ENCODE assay signal across 29 cellular contexts in the genomic region with DNA sequence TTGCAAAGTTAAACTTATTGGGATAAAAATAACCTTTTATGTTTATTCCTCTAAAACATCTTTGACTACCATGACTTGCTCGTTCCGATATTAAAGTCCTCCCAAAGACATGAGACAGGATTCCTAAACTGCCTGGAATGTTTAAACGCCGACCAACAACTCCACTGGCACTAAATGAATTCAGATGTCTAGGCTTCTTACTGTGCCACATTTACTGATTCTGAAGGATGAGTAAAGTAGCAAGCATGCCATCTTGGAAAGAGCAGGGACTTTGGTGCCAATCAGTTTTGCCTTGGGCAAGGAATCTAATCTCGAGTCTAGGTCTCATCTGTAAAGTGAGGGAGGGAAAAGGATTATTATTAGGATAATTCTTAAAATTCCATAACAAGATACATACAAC. TPM values are rescaled to one million over a fixed set of nuclear protein-coding genes. Genes with fewer than 3 reads are reported as not detected.
A peak's percentile ranks its signal among the peaks of the same experiment; 100 is the strongest.
DNase-seq lines count a peak whose midpoint lies in the region; ATAC-seq, FAIRE-seq and TF ChIP-seq lines count a peak whose summit lies in the region.
"Had no signal": no experiment of that assay in that cellular context is flagged by ENCODE, and none has a peak within 500 bp of the region (broad histone marks: within the 10 kb centered on the region; RNA-seq: fewer than 3 reads in every experiment).

No MANE protein-coding gene starts in this region.

- TF ChIP-seq CTCF in AG10803 (conservative IDR thresholded peaks at IDR 0.05; ENCODE audit: low read length) (no peak), astrocyte (IDR thresholded peaks at IDR 0.05; ENCODE audit: insufficient read depth, low read depth, low read length) (no peak)

- no peak for FAIRE-seq in astrocyte (lab: Jason Lieb, UNC)
- FAIRE-seq: endothelial cell of umbilical vein, G401.6 had no signal

- H3K14ac ChIP-seq in trophoblast cell (ENCODE audit: low read length) = no peak overlapping the region

- H3K4me2 ChIP-seq in astrocyte (ENCODE audit: low read length) = no peak overlapping the region
- H3K4me2 ChIP-seq in trophoblast cell (ENCODE audit: low read length) = no peak overlapping the region

- ATAC-seq in GM21737 (IDR thresholded peaks at IDR 0.05; ENCODE audit: unreplicated experiment) (no peak), GM18870 (IDR thresholded peaks at IDR 0.05; ENCODE audit: unreplicated experiment) (no peak)
- ATAC-seq: activated naive CD8-positive, alpha-beta T cell treated with anti-CD3 and anti-CD28 coated beads, Interleukin-2, amount 50 U/mL, for 24 hours; HCT116; lower lobe of right lung; natural killer cell had no signal

- H3K27me3 Mint-ChIP-seq in astrocyte (ENCODE audit: low read depth, unreplicated experiment) = no peaks in the 10 kb centered on the region
- H3K27me3 Mint-ChIP-seq: activated naive CD8-positive, alpha-beta T cell treated with anti-CD3 and anti-CD28 coated beads, Interleukin-2, amount 50 U/mL, for 24 hours; brain had no signal

- H3K36me3 ChIP-seq in astrocyte (ENCODE audit: insufficient read depth, low read length) = no peaks in the 10 kb centered on the region
- H3K36me3 ChIP-seq in trophoblast cell (ENCODE audit: control insufficient read depth in 1 of 2, insufficient read depth in 2 of 2, low read length in 2 of 2) = no peaks in the 10 kb centered on the region
- H3K36me3 ChIP-seq: lower lobe of right lung, thyroid gland had no signal

- peaks cover 5% of the 10 kb centered on the region for H3K79me1 ChIP-seq in trophoblast cell (ENCODE audit: low read length)

- H3K79me2 ChIP-seq in astrocyte (ENCODE audit: insufficient read depth, low read length) (no peaks in the 10 kb centered on the region), trophoblast cell (ENCODE audit: control insufficient read depth, insufficient read depth, low read length, poor library complexity) (no peaks in the 10 kb centered on the region)

- WGBS in trophoblast cell (ENCODE audit: extremely low coverage, insufficient coverage, insufficient read length) = no CpG with 5 or more reads among the region's 5 CpGs

- H3K9me3 ChIP-seq in astrocyte (ENCODE audit: insufficient read depth, low read depth, low read length) (no peaks in the 10 kb centered on the region), trophoblast cell (ENCODE audit: insufficient read depth, low read depth, low read length) (peaks cover 4% of the 10 kb centered on the region)
- H3K9me3 ChIP-seq: lower lobe of right lung, stomach, thyroid gland had no signal

- H4K91ac ChIP-seq in trophoblast cell (ENCODE audit: low read depth, low read length) = no peak overlapping the region

- H2AFZ ChIP-seq in astrocyte (ENCODE audit: low read depth, low read length) (no peak overlapping the region), trophoblast cell (ENCODE audit: insufficient read depth, low read length, poor library complexity) (no peak overlapping the region)

- H3K9ac ChIP-seq in astrocyte (ENCODE audit: low read length) (no peak overlapping the region), trophoblast cell (ENCODE audit: low read length) (no peak overlapping the region)

- H3K9me3 Mint-ChIP-seq in astrocyte (ENCODE audit: unreplicated experiment) = peaks cover 7% of the 10 kb centered on the region
- H3K9me3 Mint-ChIP-seq: activated naive CD8-positive, alpha-beta T cell treated with anti-CD3 and anti-CD28 coated beads, Interleukin-2, amount 50 U/mL, for 24 hours; natural killer cell had no signal

- no peak overlapping the region for H3K4me3 Mint-ChIP-seq in astrocyte (ENCODE audit: unreplicated experiment)
- H3K4me3 Mint-ChIP-seq: activated naive CD8-positive, alpha-beta T cell treated with anti-CD3 and anti-CD28 coated beads, Interleukin-2, amount 50 U/mL, for 24 hours; brain; natural killer cell had no signal

- H3K4me3 ChIP-seq in AG10803 (ENCODE audit: low read length) = no peak overlapping the region
- H3K4me3 ChIP-seq in astrocyte (ENCODE audit: insufficient read depth, low read depth, low read length) = no peak overlapping the region
- no peak overlapping the region for H3K4me3 ChIP-seq in trophoblast cell (ENCODE audit: low read depth, low read length)
- H3K4me3 ChIP-seq: lower lobe of right lung, stomach, thyroid gland had no signal

- no peak overlapping the region for H3K18ac ChIP-seq in trophoblast cell (ENCODE audit: low read length)

- DNase-seq in AG10803 (ENCODE audit: low read depth) (peak; percentile 92), M059J (ENCODE audit: low read depth) (peak; percentile 97), astrocyte (ENCODE audit: low read depth) (peak; percentile 44), trophoblast cell (peak in 1 of 2 donors; percentile 57), NOMO-1 treated with DMSO at 0.1 percent for 48 hours (lab: John Stamatoyannopoulos, UW; ENCODE audit: unreplicated experiment) (no peak)
- DNase-seq: activated CD4-positive, alpha-beta T cell treated with anti-CD3 and anti-CD28 coated beads for 4 hours; activated CD8-positive, alpha-beta memory T cell treated with anti-CD3 and anti-CD28 coated beads for 24 hours; activated gamma-delta T cell treated with Interleukin-2 at 50 U/mL for 16 hours; activated naive CD8-positive, alpha-beta T cell treated with anti-CD3 and anti-CD28 coated beads, Interleukin-2, amount 50 U/mL, for 24 hours; AML-193; cerebellar nuclear complex; DMS153; Kasumi-1; kidney glomerular epithelial cell; lower lobe of right lung; natural killer cell; NCI-H146; occipital lobe; stimulated activated CD8-positive, alpha-beta memory T cell treated with anti-CD3 and anti-CD28 coated beads, Interleukin-4, amount 100 ng/mL, for 48 hours; stomach; thyroid gland had no signal

- H3K27me3 ChIP-seq in astrocyte (ENCODE audit: insufficient read depth, low read length) (no peaks in the 10 kb centered on the region), trophoblast cell (ENCODE audit: insufficient read depth, low read length) (no peaks in the 10 kb centered on the region)
- H3K27me3 ChIP-seq: stomach, thyroid gland had no signal

- H2BK120ac ChIP-seq in trophoblast cell (ENCODE audit: insufficient read depth, low read length, poor library complexity) = peak overlapping the region; percentile 68

- H3K36me3 Mint-ChIP-seq in astrocyte (ENCODE audit: low read depth, unreplicated experiment) = peaks cover 2% of the 10 kb centered on the region
- H3K36me3 Mint-ChIP-seq: brain, natural killer cell had no signal

- H3K27ac ChIP-seq in astrocyte (ENCODE audit: low read depth, low read length) (no peak overlapping the region), trophoblast cell (ENCODE audit: low read depth, low read length) (no peak overlapping the region)
- H3K27ac ChIP-seq: lower lobe of right lung, stomach, thyroid gland, VCaP had no signal

- H2BK5ac ChIP-seq in trophoblast cell (ENCODE audit: low read depth, low read length, poor library complexity) = no peak overlapping the region

- peaks cover 21% of the 10 kb centered on the region for H3K4me1 Mint-ChIP-seq in astrocyte (ENCODE audit: low read depth, unreplicated experiment)
- H3K4me1 Mint-ChIP-seq: brain, natural killer cell had no signal

- no peak overlapping the region for H4K8ac ChIP-seq in trophoblast cell (ENCODE audit: low read depth, low read length)

- H3K4ac ChIP-seq in trophoblast cell (ENCODE audit: low read depth, low read length) = no peak overlapping the region

- no peak overlapping the region for H2BK12ac ChIP-seq in trophoblast cell (ENCODE audit: low read length)

- no peak overlapping the region for H4K12ac ChIP-seq in trophoblast cell (ENCODE audit: low read depth, low read length)

- no peaks in the 10 kb centered on the region for H3K4me1 ChIP-seq in astrocyte (ENCODE audit: insufficient read depth, low read length)
- H3K4me1 ChIP-seq in trophoblast cell (ENCODE audit: control insufficient read depth in 1 of 2, insufficient read depth in 2 of 2, low read length in 2 of 2) = peaks cover 7 to 13% of the 10 kb centered on the region in 2 experiments
- H3K4me1 ChIP-seq: lower lobe of right lung had no signal

- no peaks in the 10 kb centered on the region for H4K20me1 ChIP-seq in astrocyte (ENCODE audit: insufficient read depth, low read length)

- no peak overlapping the region for H3K27ac Mint-ChIP-seq in astrocyte (ENCODE audit: unreplicated experiment)
- H3K27ac Mint-ChIP-seq: activated naive CD8-positive, alpha-beta T cell treated with anti-CD3 and anti-CD28 coated beads, Interleukin-2, amount 50 U/mL, for 24 hours; brain; natural killer cell had no signal

- no peak overlapping the region for H3K23ac ChIP-seq in trophoblast cell (ENCODE audit: low read length)

- H2AK5ac ChIP-seq in trophoblast cell (ENCODE audit: low read length) = no peak overlapping the region

RNA-seq across cellular contexts. Expression of a gene that starts 25.3 kb away (rescaled TPM):
- total RNA-seq in M059J (2014; rRNA removed; shearing (Covaris generic)) = 26.4 and 32.3 TPM in 2 replicates
- total RNA-seq in astrocyte = 4.8 and 6.4 TPM in 2 replicates
- polyA plus RNA-seq in trophoblast cell (2013) = 4.5 and 4.7 TPM in 2 replicates
- total RNA-seq: OCI-LY7 had no signal
